Comparison of ENCODE assay signal across 11 cellular contexts in genomic region chr19:29683009-29683408, GRCh38. TPM values are rescaled to one million over a fixed set of nuclear protein-coding genes. Genes with fewer than 3 reads are reported as not detected.
DNase-seq lines count a peak whose midpoint lies in the region; ATAC-seq, FAIRE-seq and TF ChIP-seq lines count a peak whose summit lies in the region.
"Had no signal": no experiment of that assay in that cellular context is flagged by ENCODE, and none has a peak within 500 bp of the region (broad histone marks: within the 10 kb centered on the region; RNA-seq: fewer than 3 reads in every experiment).

No MANE protein-coding gene starts in this region.

- H3K79me2 ChIP-seq in neural progenitor cell (ENCODE audit: low read depth), result no peaks in the 10 kb centered on the region

- no peak for TF ChIP-seq POLR2A in adrenal gland (IDR thresholded peaks at IDR 0.05)

- peaks cover 4% of the 10 kb centered on the region for H3K27me3 Mint-ChIP-seq in neural progenitor cell (ENCODE audit: insufficient read depth, low read depth)

- H3K27ac ChIP-seq in BLaER1 (no peak overlapping the region), neural progenitor cell (no peak overlapping the region), SJCRH30 (no peak overlapping the region), adrenal gland (no peak overlapping the region)

- FAIRE-seq in bronchial epithelial cell (lab: Jason Lieb, UNC), result peak; percentile 32

- H3K9me3 ChIP-seq in BLaER1 (no peaks in the 10 kb centered on the region), neural progenitor cell (ENCODE audit: low read depth) (no peaks in the 10 kb centered on the region), SJCRH30 (replicated peaks) (no peaks in the 10 kb centered on the region), adrenal gland (replicated peaks in 1 of 3) (no peaks in the 10 kb centered on the region)
- H3K9me3 ChIP-seq: esophagus squamous epithelium had no signal

- H3K9ac ChIP-seq in BLaER1 (no peak overlapping the region), neural progenitor cell (no peak overlapping the region)

- TF ChIP-seq CTCF in bronchial epithelial cell (IDR thresholded peaks at IDR 0.05; ENCODE audit: insufficient read depth, low read length, severe bottlenecking) (no peak), neural progenitor cell (IDR thresholded peaks at IDR 0.05) (no peak), adrenal gland (IDR thresholded peaks at IDR 0.05) (no peak)

- H3K9me3 Mint-ChIP-seq in neural progenitor cell, result no peaks in the 10 kb centered on the region

- intact Hi-C loops in adrenal gland (cut with DNase I), result no loop called here

- H3K4me3 Mint-ChIP-seq in neural progenitor cell, result peak overlapping the region; percentile 27

- H3K27ac Mint-ChIP-seq in neural progenitor cell, result peak overlapping the region; percentile 27

- H4K20me1 ChIP-seq in BLaER1 (peaks cover 18% of the 10 kb centered on the region; the same call in 1 of the 2 replicates), neural progenitor cell (ENCODE audit: low read depth) (peaks cover 6% of the 10 kb centered on the region)

- ATAC-seq in GM18861 (IDR thresholded peaks at IDR 0.05; ENCODE audit: unreplicated experiment), result no peak

- H3K4me1 Mint-ChIP-seq in neural progenitor cell, result peaks cover 28% of the 10 kb centered on the region

- H3K4me3 ChIP-seq in BLaER1, result no peak overlapping the region
- H3K4me3 ChIP-seq in bronchial epithelial cell (ENCODE audit: low read depth, low read length), result no peak overlapping the region
- H3K4me3 ChIP-seq in neural progenitor cell, result no peak overlapping the region
- H3K4me3 ChIP-seq in SJCRH30, result no peak overlapping the region
- H3K4me3 ChIP-seq in adrenal gland, result no peak overlapping the region
- H3K4me3 ChIP-seq: esophagus squamous epithelium had no signal

- peaks cover 12% of the 10 kb centered on the region for H3F3A ChIP-seq in neural progenitor cell (ENCODE audit: low read depth)

- peaks cover 53% of the 10 kb centered on the region for H3K4me1 ChIP-seq in BLaER1
- H3K4me1 ChIP-seq in neural progenitor cell, result peaks cover 18% of the 10 kb centered on the region
- peaks cover 3% of the 10 kb centered on the region; the same call in 1 of the 2 replicates for H3K4me1 ChIP-seq in SJCRH30
- no peaks in the 10 kb centered on the region for H3K4me1 ChIP-seq in adrenal gland (replicated peaks in 1 of 2)

- H3K27me3 ChIP-seq in BLaER1 (no peaks in the 10 kb centered on the region), bronchial epithelial cell (ENCODE audit: control insufficient read depth, insufficient read depth, low read length) (no peaks in the 10 kb centered on the region), neural progenitor cell (no peaks in the 10 kb centered on the region), SJCRH30 (no peaks in the 10 kb centered on the region), adrenal gland (no peaks in the 10 kb centered on the region)
- H3K27me3 ChIP-seq: esophagus squamous epithelium had no signal

- H3K4me2 ChIP-seq in BLaER1 (0 out of 2 replicates have a peak overlapping the region, but pooled peaks have one; percentile 2), neural progenitor cell (peak overlapping the region; percentile 58)

- no peak overlapping the region for H2AFZ ChIP-seq in neural progenitor cell (replicated peaks)

- H3K36me3 Mint-ChIP-seq in neural progenitor cell, result no peaks in the 10 kb centered on the region

- 78 to 84% (median 81%) methylated on average over 10 of the region's 10 CpGs for WGBS in adrenal gland, 4 donors

- DNase-seq in NCI-H226, result peak; percentile 40
- no peak for DNase-seq in bronchial epithelial cell (ENCODE audit: low read depth)
- DNase-seq in neural progenitor cell (ENCODE audit: low spot score), result peak; percentile 81
- no peak for DNase-seq in stimulated activated naive CD4-positive, alpha-beta T cell treated with Interleukin-2 at 50 U/mL for 16 hours (lab: John Stamatoyannopoulos, UW)
- no peak for DNase-seq in SJCRH30
- no peak for DNase-seq in adrenal gland
- DNase-seq: activated CD4-positive, alpha-beta T cell treated with anti-CD3 and anti-CD28 coated beads for 1 hour; esophagus squamous epithelium; NCI-H2081 had no signal

- H3K36me3 ChIP-seq in BLaER1 (no peaks in the 10 kb centered on the region), bronchial epithelial cell (ENCODE audit: control insufficient read depth, insufficient read depth, low read length) (no peaks in the 10 kb centered on the region), neural progenitor cell (no peaks in the 10 kb centered on the region), SJCRH30 (no peaks in the 10 kb centered on the region), adrenal gland (replicated peaks in 1 of 2) (no peaks in the 10 kb centered on the region)

RNA-seq across cellular contexts. Expression of gene PLEKHF1, which starts 17.7 kb away (rescaled TPM):
- total RNA-seq in bronchial epithelial cell, result 11.9 and 23.4 TPM in 2 replicates
- 1.2 and 1.4 TPM in 2 replicates for total RNA-seq in neural progenitor cell (ENCODE audit: low replicate concordance)
- total RNA-seq in SJCRH30 (2014; rRNA removed; shearing (Covaris generic)), result 1.7 and 2.0 TPM in 2 replicates
- 10 to 100 TPM in 3 of 8 donors, 1 to 10 TPM in 5; 1.7 to 23.1 (median 6.9) TPM for total RNA-seq in adrenal gland
- polyA plus RNA-seq in adrenal gland, result 1 to 10 TPM in 2 of 3 donors, under 1 TPM in 1; 0.62 to 9.5 (median 7.9) TPM

RNA-seq across cellular contexts. Expression of gene C19orf12, which starts 32.1 kb away (rescaled TPM):
- 9.0 and 9.7 TPM in 2 replicates for total RNA-seq in bronchial epithelial cell
- 27.5 and 28.2 TPM in 2 replicates for total RNA-seq in neural progenitor cell (ENCODE audit: low replicate concordance)
- total RNA-seq in SJCRH30 (2014; rRNA removed; shearing (Covaris generic)), result 26.4 and 28.4 TPM in 2 replicates
- 10 to 100 TPM; 39.2 to 68.5 (median 48.4) TPM for total RNA-seq in adrenal gland
- polyA plus RNA-seq in adrenal gland, result 10 to 100 TPM; 20.0 to 25.3 (median 25.0) TPM

Comparison
In these comparisons a context has a peak if more than half of its experiments do, and no peak if none do; other contexts are left out.
1. DNase-seq: peak in NCI-H226 (single experiment) and neural progenitor cell (single experiment); none in bronchial epithelial cell (single experiment), stimulated activated naive CD4-positive, alpha-beta T cell treated with Interleukin-2 at 50 U/mL for 16 hours (single experiment), SJCRH30 (0 of 2) and adrenal gland (0 of 7).